ENCODE assay signal across 8 cellular contexts in the genomic region with DNA sequence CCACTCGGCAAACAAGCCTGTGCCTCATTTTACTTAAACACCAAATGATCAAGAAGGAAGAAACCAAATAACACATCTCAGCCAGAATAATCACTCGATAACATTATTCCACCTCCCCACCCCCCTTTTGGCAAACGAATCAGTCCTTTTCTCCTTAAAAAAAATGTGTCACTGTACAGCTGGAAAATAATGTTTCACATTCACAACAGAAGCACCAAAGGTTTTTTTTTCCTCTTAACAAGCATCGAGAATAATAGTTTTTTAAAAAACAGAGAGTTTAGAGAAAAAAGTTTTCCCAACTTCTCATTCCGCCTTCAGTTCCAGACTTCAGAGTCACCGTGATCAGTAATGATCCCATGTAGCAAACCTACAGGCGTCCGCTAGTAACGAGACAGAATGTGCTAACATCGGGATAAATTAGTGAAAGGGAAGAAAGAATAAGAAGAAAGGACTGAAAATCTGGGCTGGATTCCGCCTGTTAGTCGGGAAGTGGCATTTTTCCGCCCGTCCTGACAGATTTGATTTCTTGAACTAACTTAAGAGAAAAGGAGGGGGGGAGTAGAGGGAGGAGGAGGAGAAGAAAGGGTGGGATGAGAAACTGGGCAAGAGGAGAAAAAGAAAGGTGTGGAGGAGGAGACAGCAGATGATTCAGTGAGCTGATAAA. TPM values are rescaled to one million over a fixed set of nuclear protein-coding genes. Genes with fewer than 3 reads are reported as not detected.
DNase-seq lines count a peak whose midpoint lies in the region; ATAC-seq and TF ChIP-seq lines count a peak whose summit lies in the region.

A gene with protein sequence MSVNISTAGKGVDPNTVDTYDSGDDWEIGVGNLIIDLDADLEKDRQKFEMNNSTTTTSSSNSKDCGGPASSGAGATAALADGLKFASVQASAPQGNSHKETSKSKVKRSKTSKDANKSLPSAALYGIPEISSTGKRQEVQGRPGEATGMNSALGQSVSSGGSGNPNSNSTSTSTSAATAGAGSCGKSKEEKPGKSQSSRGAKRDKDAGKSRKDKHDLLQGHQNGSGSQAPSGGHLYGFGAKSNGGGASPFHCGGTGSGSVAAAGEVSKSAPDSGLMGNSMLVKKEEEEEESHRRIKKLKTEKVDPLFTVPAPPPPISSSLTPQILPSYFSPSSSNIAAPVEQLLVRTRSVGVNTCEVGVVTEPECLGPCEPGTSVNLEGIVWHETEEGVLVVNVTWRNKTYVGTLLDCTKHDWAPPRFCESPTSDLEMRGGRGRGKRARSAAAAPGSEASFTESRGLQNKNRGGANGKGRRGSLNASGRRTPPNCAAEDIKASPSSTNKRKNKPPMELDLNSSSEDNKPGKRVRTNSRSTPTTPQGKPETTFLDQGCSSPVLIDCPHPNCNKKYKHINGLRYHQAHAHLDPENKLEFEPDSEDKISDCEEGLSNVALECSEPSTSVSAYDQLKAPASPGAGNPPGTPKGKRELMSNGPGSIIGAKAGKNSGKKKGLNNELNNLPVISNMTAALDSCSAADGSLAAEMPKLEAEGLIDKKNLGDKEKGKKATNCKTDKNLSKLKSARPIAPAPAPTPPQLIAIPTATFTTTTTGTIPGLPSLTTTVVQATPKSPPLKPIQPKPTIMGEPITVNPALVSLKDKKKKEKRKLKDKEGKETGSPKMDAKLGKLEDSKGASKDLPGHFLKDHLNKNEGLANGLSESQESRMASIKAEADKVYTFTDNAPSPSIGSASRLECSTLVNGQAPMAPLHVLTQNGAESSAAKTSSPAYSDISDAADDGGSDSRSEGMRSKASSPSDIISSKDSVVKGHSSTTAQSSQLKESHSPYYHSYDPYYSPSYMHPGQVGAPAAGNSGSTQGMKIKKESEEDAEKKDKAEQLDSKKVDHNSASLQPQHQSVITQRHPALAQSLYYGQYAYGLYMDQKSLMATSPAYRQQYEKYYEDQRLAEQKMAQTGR (N-terminal part only) (minus strand): TSS at position 388 of the 664 bp plus-strand sequence. CDS start 1,650 bp downstream, outside the sequence.

- H3K4me3 ChIP-seq in BE2C (ENCODE audit: low read depth, low read length) = peak within 1 kb of the TSS; percentile 78

- H3K36me3 Mint-ChIP-seq in T-cell = no peaks in the 10 kb centered on the region
- peaks cover 4% of the 10 kb centered on the region for H3K36me3 Mint-ChIP-seq in natural killer cell treated with Interleukin-12 subunit alpha and Interleukin-12 subunit beta and Interleukin-15 and Interleukin-18, amount 100 ng/mL, for 72 hours

- no peaks in the 10 kb centered on the region for H3K36me3 ChIP-seq in BE2C

- peaks cover 25 to 32% (median 27%) of the 10 kb centered on the region in 3 donors for H3K4me1 Mint-ChIP-seq in T-cell
- peaks cover 35 to 36% of the 10 kb centered on the region in 2 donors for H3K4me1 Mint-ChIP-seq in natural killer cell treated with Interleukin-12 subunit alpha and Interleukin-12 subunit beta and Interleukin-15 and Interleukin-18, amount 100 ng/mL, for 72 hours (ENCODE audit: low read depth in 2 of 2)

- peak within 1 kb of the TSS in 1 of 2 donors; percentile 37 for H3K27ac Mint-ChIP-seq in T-cell
- H3K27ac Mint-ChIP-seq in natural killer cell treated with Interleukin-12 subunit alpha and Interleukin-12 subunit beta and Interleukin-15 and Interleukin-18, amount 100 ng/mL, for 72 hours = peak within 1 kb of the TSS; percentile 56 to 60

- H3K27me3 ChIP-seq in BE2C = no peaks in the 10 kb centered on the region

- POLR2A ChIA-PET in T-cell (lab: Charles Lee) = no interaction called here

- H3K4me3 Mint-ChIP-seq in T-cell = peak within 1 kb of the TSS; percentile 37 to 73 (median 65)
- peak within 1 kb of the TSS; percentile 87 for H3K4me3 Mint-ChIP-seq in natural killer cell treated with Interleukin-12 subunit alpha and Interleukin-12 subunit beta and Interleukin-15 and Interleukin-18, amount 100 ng/mL, for 72 hours

- H3K27me3 Mint-ChIP-seq in T-cell = peaks cover 29 to 46% of the 10 kb centered on the region in 2 donors
- peaks cover 31 to 40% of the 10 kb centered on the region in 2 donors for H3K27me3 Mint-ChIP-seq in natural killer cell treated with Interleukin-12 subunit alpha and Interleukin-12 subunit beta and Interleukin-15 and Interleukin-18, amount 100 ng/mL, for 72 hours

- CTCF ChIA-PET in T-cell (lab: Charles Lee) = no interaction called here

- peaks cover 4% of the 10 kb centered on the region; the same call in 1 of the 2 replicates for H3K4me1 ChIP-seq in BE2C

- ATAC-seq in T-cell (replicated peaks in 1 of 4) (no peak), HG03521 (IDR thresholded peaks at IDR 0.05; ENCODE audit: unreplicated experiment) (no peak), GM19395 (IDR thresholded peaks at IDR 0.05; ENCODE audit: unreplicated experiment) (no peak)
- no peak for ATAC-seq in natural killer cell treated with Interleukin-12 subunit alpha and Interleukin-12 subunit beta and Interleukin-15 and Interleukin-18, amount 100 ng/mL, for 72 hours

- no peaks in the 10 kb centered on the region for H3K9me3 ChIP-seq in BE2C

- TF ChIP-seq CTCF in BE2C (IDR thresholded peaks at IDR 0.05; ENCODE audit: low read depth, low read length) = no peak

- peaks cover 0 to 3% (median 0%) of the 10 kb centered on the region in 3 donors for H3K9me3 Mint-ChIP-seq in T-cell
- no peaks in the 10 kb centered on the region for H3K9me3 Mint-ChIP-seq in natural killer cell treated with Interleukin-12 subunit alpha and Interleukin-12 subunit beta and Interleukin-15 and Interleukin-18, amount 100 ng/mL, for 72 hours

- DNase-seq in BE2C (peak; percentile 32), HT-29 (ENCODE audit: low spot score) (peak; percentile 62), T-cell (no peak), fibroblast of gingiva (ENCODE audit: low read depth) (peak; percentile 87), DMS153 (lab: John Stamatoyannopoulos, UW) (no peak)
- DNase-seq in natural killer cell treated with Interleukin-12 subunit alpha and Interleukin-12 subunit beta and Interleukin-15 and Interleukin-18, amount 100 ng/mL, for 72 hours (ENCODE audit: low spot score) = no peak

RNA-seq across cellular contexts. Expression of the gene that starts here (rescaled TPM):
- 70.5 TPM for polyA plus RNA-seq in BE2C (2012; ENCODE audit: insufficient read depth, insufficient read length, low read depth)
- 3.7 and 4.9 TPM in 2 replicates for total RNA-seq in HT-29 (2014; rRNA removed; shearing (Covaris generic))
- total RNA-seq in T-cell = 1 to 10 TPM in 2 of 5 donors, under 1 TPM in 3; 0.26 to 1.3 (median 0.49) TPM
- total RNA-seq in natural killer cell treated with Interleukin-12 subunit alpha and Interleukin-12 subunit beta and Interleukin-15 and Interleukin-18, amount 100 ng/mL, for 72 hours = under 1 TPM; 0.47 to 0.59 TPM

Comparison
In these comparisons a context has a peak if more than half of its experiments do, and no peak if none do; other contexts are left out.
1. DNase-seq: peak in BE2C (single experiment), HT-29 (single experiment) and fibroblast of gingiva (single experiment); none in T-cell (0 of 34), natural killer cell treated with Interleukin-12 subunit alpha and Interleukin-12 subunit beta and Interleukin-15 and Interleukin-18, amount 100 ng/mL, for 72 hours (single experiment) and DMS153 (single experiment).